Comparison of ENCODE assay signal across 8 cellular contexts in genomic region chr19:53423684-53424083, GRCh38. TPM values are rescaled to one million over a fixed set of nuclear protein-coding genes. Genes with fewer than 3 reads are reported as not detected.
DNase-seq lines count a peak whose midpoint lies in the region; ATAC-seq and TF ChIP-seq lines count a peak whose summit lies in the region.
"Not testable (repeated sequence)": the region's sequence is repeated elsewhere in the genome, so short reads cannot be mapped to it uniquely, and the experiment has no call there.

No MANE protein-coding gene starts in this region.

- H3K9me3 Mint-ChIP-seq in activated CD8-positive, alpha-beta T cell treated with anti-CD3 and anti-CD28 coated beads for 36 hours; nephron: not testable (repeated sequence)

- H3K4me1 ChIP-seq in right cardiac atrium (ENCODE audit: control insufficient read depth, insufficient read depth, low read length) = not testable (repeated sequence)

- H3K27ac Mint-ChIP-seq in activated CD8-positive, alpha-beta T cell treated with anti-CD3 and anti-CD28 coated beads for 36 hours; nephron: not testable (repeated sequence)

- not testable (repeated sequence) for H3K4me3 Mint-ChIP-seq in activated CD8-positive, alpha-beta T cell treated with anti-CD3 and anti-CD28 coated beads for 36 hours; nephron

- H3K36me3 ChIP-seq in MG63 = not testable (repeated sequence)

- intact Hi-C loops in activated CD8-positive, alpha-beta T cell treated with anti-CD3 and anti-CD28 coated beads for 36 hours (cut with micrococcal nuclease) = loop anchor here (2.0 kb wide), 1 partner anchor 323 kb away; no protein-coding TSS in a partner anchor
- intact Hi-C loops in right cardiac atrium (cut with DNase I) = loop anchor here in 2 of 4 donors (10.0 kb wide), 2 partner anchors 91 to 321 kb away; no protein-coding TSS in a partner anchor

- peak; percentile 37 for ATAC-seq in activated CD8-positive, alpha-beta T cell treated with anti-CD3 and anti-CD28 coated beads for 36 hours
- peak; percentile 69 to 76 for ATAC-seq in right cardiac atrium

- POLR2A ChIA-PET in activated CD8-positive, alpha-beta T cell treated with anti-CD3 and anti-CD28 coated beads for 36 hours (lab: Charles Lee) = not testable (repeated sequence)

- CTCF ChIA-PET in activated CD8-positive, alpha-beta T cell treated with anti-CD3 and anti-CD28 coated beads for 36 hours (lab: Charles Lee) = not testable (repeated sequence)

- not testable (repeated sequence) for H3K4me3 ChIP-seq in MG63; epithelial cell of proximal tubule (ENCODE audit: low read depth, low read length); right cardiac atrium (ENCODE audit: low read length)

- peak; percentile 66 for DNase-seq in DMS53 (lab: John Stamatoyannopoulos, UW)
- peak; percentile 24 for DNase-seq in MG63
- peak; percentile 57 for DNase-seq in NCI-H748 (lab: John Stamatoyannopoulos, UW; ENCODE audit: unreplicated experiment)
- DNase-seq in activated CD8-positive, alpha-beta T cell treated with anti-CD3 and anti-CD28 coated beads for 36 hours; epithelial cell of proximal tubule (ENCODE audit: low read depth); right cardiac atrium: not testable (repeated sequence)
- DNase-seq in ureter (ENCODE audit: low spot score) = peak; percentile 54

- not testable (repeated sequence) for H3K27me3 Mint-ChIP-seq in activated CD8-positive, alpha-beta T cell treated with anti-CD3 and anti-CD28 coated beads for 36 hours; nephron (ENCODE audit: low read depth)

- H3K4me1 Mint-ChIP-seq in activated CD8-positive, alpha-beta T cell treated with anti-CD3 and anti-CD28 coated beads for 36 hours (ENCODE audit: low read depth); nephron: not testable (repeated sequence)

- H3K9me3 ChIP-seq in MG63; right cardiac atrium (ENCODE audit: control insufficient read depth, low read length): not testable (repeated sequence)

- not testable (repeated sequence) for H3K36me3 Mint-ChIP-seq in activated CD8-positive, alpha-beta T cell treated with anti-CD3 and anti-CD28 coated beads for 36 hours (ENCODE audit: low read depth); nephron (ENCODE audit: low read depth)

- not testable (repeated sequence) for H3K27ac ChIP-seq in right cardiac atrium (ENCODE audit: low read length)

- WGBS in right cardiac atrium = 35% methylated on average over 9 of the region's 9 CpGs

- H3K27me3 ChIP-seq in MG63; right cardiac atrium (ENCODE audit: control insufficient read depth, insufficient read depth): not testable (repeated sequence)

- TF ChIP-seq CTCF in activated CD8-positive, alpha-beta T cell treated with anti-CD3 and anti-CD28 coated beads for 36 hours (IDR thresholded peaks at IDR 0.05) = not testable (repeated sequence)
- TF ChIP-seq CTCF in epithelial cell of proximal tubule (conservative IDR thresholded peaks at IDR 0.05; ENCODE audit: low read depth, low read length) (peak; percentile 14), nephron (IDR thresholded peaks at IDR 0.05; ENCODE audit: unreplicated experiment in 3 of 3) (peak in 2 of 3 experiments; percentile 12 to 26)

RNA-seq across cellular contexts. Expression of gene ZNF761, which starts 8.1 kb away (rescaled TPM):
- total RNA-seq in MG63 (2014; rRNA removed; shearing (Covaris generic); ENCODE audit: low replicate concordance) = 9.7 and 14.4 TPM in 2 replicates
- total RNA-seq in activated CD8-positive, alpha-beta T cell treated with anti-CD3 and anti-CD28 coated beads for 36 hours = 10 to 100 TPM; 14.0 to 14.1 TPM
- 4.4 and 6.1 TPM in 2 replicates for total RNA-seq in epithelial cell of proximal tubule
- total RNA-seq in right cardiac atrium = 1 to 10 TPM; 4.2 to 5.6 (median 5.1) TPM
- 4.4 TPM for polyA plus RNA-seq in right cardiac atrium
- 12.7 TPM for total RNA-seq in ureter

RNA-seq across cellular contexts. Expression of gene ZNF765, which starts 28.7 kb away (rescaled TPM):
- total RNA-seq in MG63 (2014; rRNA removed; shearing (Covaris generic); ENCODE audit: low replicate concordance) = 6.9 and 11.8 TPM in 2 replicates
- 10 to 100 TPM; 11.1 to 11.7 TPM for total RNA-seq in activated CD8-positive, alpha-beta T cell treated with anti-CD3 and anti-CD28 coated beads for 36 hours
- 5.1 and 5.5 TPM in 2 replicates for total RNA-seq in epithelial cell of proximal tubule
- 1 to 10 TPM; 4.3 to 6.2 (median 4.4) TPM for total RNA-seq in right cardiac atrium
- 2.5 TPM for polyA plus RNA-seq in right cardiac atrium
- total RNA-seq in ureter = 11.2 TPM

RNA-seq across cellular contexts. Expression of gene ZNF813, which starts 43.8 kb away (rescaled TPM):
- not detected in 2 replicates for total RNA-seq in MG63 (2014; rRNA removed; shearing (Covaris generic); ENCODE audit: low replicate concordance)
- total RNA-seq in activated CD8-positive, alpha-beta T cell treated with anti-CD3 and anti-CD28 coated beads for 36 hours = 1 to 10 TPM; 6.0 to 7.8 TPM
- 2.6 and 4.6 TPM in 2 replicates for total RNA-seq in epithelial cell of proximal tubule
- total RNA-seq in right cardiac atrium = 1 to 10 TPM; 1.4 to 2.4 (median 1.8) TPM
- 0.86 TPM for polyA plus RNA-seq in right cardiac atrium
- total RNA-seq in ureter = 6.8 TPM

RNA-seq across cellular contexts. Expression of gene ZNF525, which starts 58.2 kb away (rescaled TPM):
- 1.1 and 2.7 TPM in 2 replicates for total RNA-seq in MG63 (2014; rRNA removed; shearing (Covaris generic); ENCODE audit: low replicate concordance)
- 10 to 100 TPM; 23.2 to 26.0 TPM for total RNA-seq in activated CD8-positive, alpha-beta T cell treated with anti-CD3 and anti-CD28 coated beads for 36 hours
- total RNA-seq in epithelial cell of proximal tubule = 5.6 and 16.3 TPM in 2 replicates
- total RNA-seq in right cardiac atrium = 1 to 10 TPM; 5.4 to 9.3 (median 7.1) TPM
- polyA plus RNA-seq in right cardiac atrium = 2.1 TPM
- total RNA-seq in ureter = 28.2 TPM
